ENCODE assay signal across 26 cellular contexts in genomic region chr10:29519670-29520069, GRCh38.
"Had no signal": no experiment of that assay in that cellular context is flagged by ENCODE, and none has a peak within 500 bp of the region (broad histone marks: within the 10 kb centered on the region; RNA-seq: fewer than 3 reads in every experiment).

No MANE protein-coding gene starts in this region.

- H3K9me3 Mint-ChIP-seq: activated B cell treated with CpG ODN at 0.5 μM for 24 hours; activated CD4-positive, alpha-beta T cell treated with anti-CD3 and anti-CD28 coated beads, Interleukin-2, amount 10 ng/mL, durations not matched to agents 24 days and 14 days; activated naive CD4-positive, alpha-beta T cell treated with anti-CD3 and anti-CD28 coated beads, Interleukin-2, amount 50 U/mL, for 72 hours; activated naive CD8-positive, alpha-beta T cell treated with anti-CD3 and anti-CD28 coated beads, Interleukin-2, amount 50 U/mL, for 24 hours; activated T-cell treated with anti-CD3 and anti-CD28 coated beads, Interleukin-2, amount 50 U/mL, for 24 hours; activated T-helper 1 cell treated with anti-CD3 and anti-CD28 coated beads, Interleukin-12 subunit alpha, Interleukin-12 subunit beta, Interleukin-2, Interleukin-4 antibody, amounts not matched to agents 30 ng/mL and 10 ng/mL and 1 ng/mL, durations not matched to agents 14 hours and 24 hours and 36 hours; T-cell had no signal

- H3K4me1 ChIP-seq: body of pancreas had no signal

- H3K27me3 ChIP-seq: ascending aorta, body of pancreas had no signal

- H3K9me3 ChIP-seq: ascending aorta, body of pancreas had no signal

- H3K4me1 Mint-ChIP-seq: activated B cell treated with CpG ODN at 0.5 μM for 24 hours; activated naive CD8-positive, alpha-beta T cell treated with anti-CD3 and anti-CD28 coated beads, Interleukin-2, amount 50 U/mL, for 24 hours; T-cell had no signal

- H3K4me3 Mint-ChIP-seq: activated B cell treated with CpG ODN at 0.5 μM for 24 hours; activated CD4-positive, alpha-beta T cell treated with anti-CD3 and anti-CD28 coated beads, Interleukin-2, amount 10 ng/mL, durations not matched to agents 24 days and 14 days; activated CD8-positive, alpha-beta memory T cell treated with anti-CD3 and anti-CD28 coated beads, Interleukin-2, amount 10 ng/mL, durations not matched to agents 7 days and 5 days; activated naive CD8-positive, alpha-beta T cell treated with anti-CD3 and anti-CD28 coated beads, Interleukin-2, amount 50 U/mL, for 24 hours; activated T-cell treated with anti-CD3 and anti-CD28 coated beads, Interleukin-2, amount 50 U/mL, for 24 hours; activated T-helper 1 cell treated with anti-CD3 and anti-CD28 coated beads, Interleukin-12 subunit alpha, Interleukin-12 subunit beta, Interleukin-2, Interleukin-4 antibody, amounts not matched to agents 30 ng/mL and 10 ng/mL and 1 ng/mL, durations not matched to agents 14 hours and 24 hours and 36 hours; T-cell had no signal

- H3K4me3 ChIP-seq: ascending aorta, body of pancreas had no signal

- H3K27ac Mint-ChIP-seq: activated B cell treated with CpG ODN at 0.5 μM for 24 hours; activated CD4-positive, alpha-beta T cell treated with anti-CD3 and anti-CD28 coated beads, Interleukin-2, amount 10 ng/mL, durations not matched to agents 24 days and 14 days; activated CD8-positive, alpha-beta memory T cell treated with anti-CD3 and anti-CD28 coated beads, Interleukin-2, amount 10 ng/mL, durations not matched to agents 7 days and 5 days; activated naive CD8-positive, alpha-beta T cell treated with anti-CD3 and anti-CD28 coated beads, Interleukin-2, amount 50 U/mL, for 24 hours; activated T-cell treated with anti-CD3 and anti-CD28 coated beads, Interleukin-2, amount 50 U/mL, for 24 hours; activated T-helper 1 cell treated with anti-CD3 and anti-CD28 coated beads, Interleukin-12 subunit alpha, Interleukin-12 subunit beta, Interleukin-2, Interleukin-4 antibody, amounts not matched to agents 30 ng/mL and 10 ng/mL and 1 ng/mL, durations not matched to agents 14 hours and 24 hours and 36 hours; T-cell had no signal

- H3K36me3 Mint-ChIP-seq: activated CD8-positive, alpha-beta memory T cell treated with anti-CD3 and anti-CD28 coated beads, Interleukin-2, amount 10 ng/mL, durations not matched to agents 7 days and 5 days had no signal

- ATAC-seq: activated CD8-positive, alpha-beta memory T cell treated with anti-CD3 and anti-CD28 coated beads, Interleukin-2, amount 10 ng/mL, durations not matched to agents 7 days and 5 days; activated naive CD4-positive, alpha-beta T cell treated with anti-CD3 and anti-CD28 coated beads, Interleukin-2, amount 50 U/mL, for 72 hours; activated naive CD8-positive, alpha-beta T cell treated with anti-CD3 and anti-CD28 coated beads, Interleukin-2, amount 50 U/mL, for 24 hours; body of pancreas; T-cell had no signal

- H3K27ac ChIP-seq: body of pancreas had no signal

- H3K27me3 Mint-ChIP-seq: activated B cell treated with CpG ODN at 0.5 μM for 24 hours; activated CD4-positive, alpha-beta T cell treated with anti-CD3 and anti-CD28 coated beads, Interleukin-2, amount 10 ng/mL, durations not matched to agents 24 days and 14 days; activated CD8-positive, alpha-beta memory T cell treated with anti-CD3 and anti-CD28 coated beads, Interleukin-2, amount 10 ng/mL, durations not matched to agents 7 days and 5 days; activated naive CD8-positive, alpha-beta T cell treated with anti-CD3 and anti-CD28 coated beads, Interleukin-2, amount 50 U/mL, for 24 hours; activated T-cell treated with anti-CD3 and anti-CD28 coated beads, Interleukin-2, amount 50 U/mL, for 24 hours; T-cell had no signal

- DNase-seq: activated B cell treated with CpG ODN at 0.5 μM for 24 hours; activated CD4-positive, alpha-beta T cell treated with anti-CD3 and anti-CD28 coated beads for 1 hour; activated CD4-positive, alpha-beta T cell treated with anti-CD3 and anti-CD28 coated beads, Interleukin-2, amount 10 ng/mL, durations not matched to agents 24 days and 14 days; activated CD4-positive, alpha-beta T cell treated with anti-CD3 and anti-CD28 coated beads, Interleukin-2, amount 50 U/mL, for 48 hours; activated CD8-positive, alpha-beta memory T cell treated with anti-CD3 and anti-CD28 coated beads, Interleukin-2, amount 10 ng/mL, durations not matched to agents 7 days and 5 days; activated effector memory CD4-positive, alpha-beta T cell treated with anti-CD3 and anti-CD28 coated beads, Interleukin-2, amount 50 U/mL, for 16 hours; activated naive CD4-positive, alpha-beta T cell treated with Interleukin-2 at 50 U/mL for 16 hours; activated naive CD8-positive, alpha-beta T cell treated with anti-CD3 and anti-CD28 coated beads, Interleukin-2, amount 50 U/mL, for 24 hours; activated T-cell treated with anti-CD3 and anti-CD28 coated beads, Interleukin-2, amount 50 U/mL, for 24 hours; amniotic stem cell; body of pancreas; Kasumi-1; KBM-7; NCI-H1092; NCI-H1417; NCI-H1694; NCI-H2029; NCI-H345; NCI-H524; SIG-M5; T-cell; T-helper 2 cell; T1000 had no signal
